Comparison of ENCODE assay signal across 1 cellular context in the genomic region with DNA sequence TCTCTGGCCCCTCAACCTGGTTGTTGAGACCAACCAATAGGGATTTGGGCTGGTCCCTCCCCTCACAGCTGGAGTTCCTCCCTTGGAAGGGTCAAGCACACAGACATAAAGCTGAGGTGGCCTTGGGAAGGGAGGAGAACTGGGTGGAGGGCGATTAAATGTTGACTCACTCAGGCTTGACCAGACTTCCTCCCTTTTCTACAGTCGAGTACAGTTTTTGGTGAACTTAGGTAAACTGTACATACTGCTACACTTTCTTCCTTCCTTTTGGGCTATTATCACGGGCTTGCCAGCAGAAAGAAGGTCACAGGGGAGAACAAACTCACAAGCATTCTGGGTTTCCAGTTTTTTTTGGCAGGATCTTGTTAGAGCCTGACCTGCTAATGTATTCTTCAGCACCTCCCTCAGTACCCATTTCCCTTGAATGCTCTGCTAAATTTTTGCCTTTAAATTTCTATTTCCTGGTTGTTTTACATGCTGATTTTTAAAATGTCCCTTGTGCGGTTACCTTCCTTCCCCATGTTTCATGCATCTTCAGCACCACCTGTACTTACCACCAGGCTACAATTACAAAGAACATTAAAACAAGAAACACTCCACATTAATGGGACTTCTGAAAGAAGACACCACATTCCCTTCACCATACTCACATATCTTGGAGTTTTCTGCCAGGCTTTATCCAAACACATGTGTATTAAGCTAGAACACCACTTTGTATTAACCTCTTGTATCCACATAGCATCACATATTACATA.
TF ChIP-seq lines count a peak whose summit lies in the region.

No MANE protein-coding gene starts in this region.

TF ChIP-seq in H1, 55 proteins besides CTCF, POLR2A, EP300 and RAD21:
- TF ChIP-seq SP1 (IDR thresholded peaks at IDR 0.05; ENCODE audit: low read depth, low read length) (no peak), CHD1 (IDR thresholded peaks at IDR 0.05; ENCODE audit: low read depth, low read length) (no peak), TBP (IDR thresholded peaks at IDR 0.05; ENCODE audit: low read depth, low read length) (no peak), SAP30 (IDR thresholded peaks at IDR 0.05; ENCODE audit: insufficient read depth, insufficient replicate concordance, low read length) (no peak), RFX5 (IDR thresholded peaks at IDR 0.05; ENCODE audit: borderline replicate concordance, low read depth, low read length) (no peak), CTBP2 (IDR thresholded peaks at IDR 0.05; ENCODE audit: borderline replicate concordance, insufficient read depth, insufficient read length, low read length) (no peak), CHD2 (IDR thresholded peaks at IDR 0.05; ENCODE audit: low read length) (no peak), POLR2AphosphoS5 (IDR thresholded peaks at IDR 0.05; ENCODE audit: low read depth, low read length) (no peak), RBBP5 (IDR thresholded peaks at IDR 0.05; ENCODE audit: borderline replicate concordance, low read depth, low read length) (no peak), SUZ12 (IDR thresholded peaks at IDR 0.05; ENCODE audit: low read length) (no peak), KDM1A (IDR thresholded peaks at IDR 0.05; ENCODE audit: borderline replicate concordance, low read length) (no peak), NRF1 (IDR thresholded peaks at IDR 0.05; ENCODE audit: low read depth, low read length) (no peak), ASH2L (IDR thresholded peaks at IDR 0.05; ENCODE audit: low read length) (no peak)
